Comparison of ENCODE assay signal across 23 cellular contexts in the genomic region with DNA sequence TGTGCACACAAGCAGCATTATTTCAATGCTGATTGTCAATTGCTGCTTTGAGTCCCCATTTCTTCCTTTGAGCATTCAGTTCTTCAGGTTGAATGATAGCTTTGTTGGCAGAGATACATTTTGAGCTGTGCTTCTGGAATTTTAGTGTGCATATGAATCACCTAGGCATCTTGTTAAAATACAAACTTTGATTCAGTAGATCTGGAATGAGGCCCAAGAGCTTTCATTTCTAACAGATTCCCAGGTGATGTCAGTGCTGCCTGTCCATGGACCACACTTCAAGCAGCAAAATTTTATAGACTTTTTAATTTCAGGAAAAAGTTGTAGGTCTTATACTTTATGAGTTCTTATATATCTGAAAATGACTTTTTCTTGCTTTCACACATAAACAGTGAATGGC.
A peak's percentile ranks its signal among the peaks of the same experiment; 100 is the strongest.
DNase-seq lines count a peak whose midpoint lies in the region; FAIRE-seq and TF ChIP-seq lines count a peak whose summit lies in the region.
"Had no signal": no experiment of that assay in that cellular context is flagged by ENCODE, and none has a peak within 500 bp of the region (broad histone marks: within the 10 kb centered on the region; RNA-seq: fewer than 3 reads in every experiment).

No MANE protein-coding gene starts in this region.

- in situ Hi-C loops in ACHN (cut with HindIII; ENCODE audit: low pct_ligation_motif_present, low pct_unique_long_range_greater_than_20kb, low sequenced_read_pairs) = no loop called here

- H3K4me1 Mint-ChIP-seq in osteocyte (ENCODE audit: unreplicated experiment) = no peaks in the 10 kb centered on the region
- H3K4me1 Mint-ChIP-seq: activated B cell treated with CpG ODN at 0.5 μM for 24 hours; activated naive CD8-positive, alpha-beta T cell treated with anti-CD3 and anti-CD28 coated beads, Interleukin-2, amount 10 ng/mL, durations not matched to agents 7 days and 5 days had no signal

- FAIRE-seq in RCC 7860 (lab: Jason Lieb, UNC) = peak; percentile 97

- H3K4me3 Mint-ChIP-seq in osteocyte (ENCODE audit: unreplicated experiment) = no peak overlapping the region
- H3K4me3 Mint-ChIP-seq: activated B cell treated with CpG ODN at 0.5 μM for 24 hours; activated naive CD8-positive, alpha-beta T cell treated with anti-CD3 and anti-CD28 coated beads, Interleukin-2, amount 10 ng/mL, durations not matched to agents 7 days and 5 days; stimulated activated naive CD8-positive, alpha-beta T cell treated with anti-CD3 and anti-CD28 coated beads, Interleukin-15, Interleukin-2, amounts not matched to agents 100 ng/mL and 50 ng/mL, for 24 hours; T-helper 2 cell treated with Interferon-gamma antibody and Interleukin-4, amounts not matched to agents 5 μg/mL and 100 μg/mL, for 36 hours had no signal

- peak; percentile 77 for DNase-seq in ACHN
- DNase-seq in RCC 7860 (ENCODE audit: low spot score) = peak; percentile 85
- peak; percentile 44 for DNase-seq in choroid plexus epithelial cell (ENCODE audit: low read depth)
- DNase-seq in kidney epithelial cell (ENCODE audit: low read depth) = peak; percentile 78
- DNase-seq in HuH-7.5 (ENCODE audit: low spot score) = no peak
- DNase-seq in BE2C = no peak
- DNase-seq in osteocyte (ENCODE audit: extremely low spot score, unreplicated experiment) = no peak
- DNase-seq in NCI-H2196 treated with DMSO at 0.1 percent for 48 hours (lab: John Stamatoyannopoulos, UW; ENCODE audit: unreplicated experiment) = no peak
- DNase-seq: activated B cell treated with CpG ODN at 0.5 μM for 24 hours; activated CD4-positive, alpha-beta T cell treated with anti-CD3 and anti-CD28 coated beads, Interleukin-2, amount 50 U/mL, for 4 hours; activated CD8-positive, alpha-beta memory T cell treated with anti-CD3 and anti-CD28 coated beads, Interleukin-2, amount 50 U/mL, for 4 hours; activated naive CD8-positive, alpha-beta T cell treated with anti-CD3 and anti-CD28 coated beads, Interleukin-2, amount 10 ng/mL, durations not matched to agents 7 days and 5 days; cortex of kidney; DMS79; foreskin melanocyte; hypothalamus; islet precursor cell; NCI-H1417; NCI-H524 treated with DMSO at 0.1 percent for 48 hours; stimulated activated CD4-positive, alpha-beta T cell treated with anti-CD3 and anti-CD28 coated beads, Interleukin-4, amount 100 ng/mL, for 24 hours; thyroid gland had no signal

- peaks cover 16% of the 10 kb centered on the region for H3K9me3 Mint-ChIP-seq in osteocyte (ENCODE audit: unreplicated experiment)
- H3K9me3 Mint-ChIP-seq: T-helper 2 cell treated with Interferon-gamma antibody and Interleukin-4, amounts not matched to agents 5 μg/mL and 100 μg/mL, for 36 hours had no signal

- no peak overlapping the region for H3K4me3 ChIP-seq in choroid plexus epithelial cell (ENCODE audit: low read depth, low read length)
- H3K4me3 ChIP-seq in kidney epithelial cell (ENCODE audit: low read depth, low read length) = no peak overlapping the region
- H3K4me3 ChIP-seq in BE2C (ENCODE audit: low read depth, low read length) = no peak overlapping the region
- H3K4me3 ChIP-seq: thyroid gland had no signal

- no peaks in the 10 kb centered on the region for H3K36me3 Mint-ChIP-seq in osteocyte (ENCODE audit: unreplicated experiment)
- H3K36me3 Mint-ChIP-seq: activated naive CD8-positive, alpha-beta T cell treated with anti-CD3 and anti-CD28 coated beads, Interleukin-2, amount 10 ng/mL, durations not matched to agents 7 days and 5 days had no signal

- H3K4me1 ChIP-seq in BE2C = no peaks in the 10 kb centered on the region
- H3K4me1 ChIP-seq: thyroid gland had no signal

- no peak overlapping the region for H3K27ac Mint-ChIP-seq in osteocyte (ENCODE audit: unreplicated experiment)
- H3K27ac Mint-ChIP-seq: activated B cell treated with CpG ODN at 0.5 μM for 24 hours; activated naive CD8-positive, alpha-beta T cell treated with anti-CD3 and anti-CD28 coated beads, Interleukin-2, amount 10 ng/mL, durations not matched to agents 7 days and 5 days; stimulated activated naive CD8-positive, alpha-beta T cell treated with anti-CD3 and anti-CD28 coated beads, Interleukin-15, Interleukin-2, amounts not matched to agents 100 ng/mL and 50 ng/mL, for 24 hours; T-helper 2 cell treated with Interferon-gamma antibody and Interleukin-4, amounts not matched to agents 5 μg/mL and 100 μg/mL, for 36 hours had no signal

- H3K9me3 ChIP-seq in BE2C = no peaks in the 10 kb centered on the region; the same call in 1 of the 2 replicates
- H3K9me3 ChIP-seq: thyroid gland had no signal

- TF ChIP-seq CTCF in choroid plexus epithelial cell (conservative IDR thresholded peaks at IDR 0.05; ENCODE audit: low read depth, low read length) = no peak
- no peak for TF ChIP-seq CTCF in kidney epithelial cell (IDR thresholded peaks at IDR 0.05; ENCODE audit: insufficient read depth, low read length, poor library complexity, severe bottlenecking)
- no peak for TF ChIP-seq CTCF in BE2C (IDR thresholded peaks at IDR 0.05; ENCODE audit: low read depth, low read length)
- TF ChIP-seq CTCF in osteocyte (IDR thresholded peaks at IDR 0.05) = no peak

- H3K27me3 ChIP-seq in kidney epithelial cell (ENCODE audit: control insufficient read depth, insufficient read depth, low read length) = no peaks in the 10 kb centered on the region
- H3K27me3 ChIP-seq in BE2C = no peaks in the 10 kb centered on the region
- H3K27me3 ChIP-seq: thyroid gland had no signal

- no peaks in the 10 kb centered on the region for H3K36me3 ChIP-seq in kidney epithelial cell (ENCODE audit: control insufficient read depth, insufficient read depth, low read length)
- H3K36me3 ChIP-seq in BE2C = no peaks in the 10 kb centered on the region
- H3K36me3 ChIP-seq: thyroid gland had no signal

- no peaks in the 10 kb centered on the region for H3K27me3 Mint-ChIP-seq in osteocyte (ENCODE audit: unreplicated experiment)
- H3K27me3 Mint-ChIP-seq: activated B cell treated with CpG ODN at 0.5 μM for 24 hours; activated naive CD8-positive, alpha-beta T cell treated with anti-CD3 and anti-CD28 coated beads, Interleukin-2, amount 10 ng/mL, durations not matched to agents 7 days and 5 days had no signal

Comparison
In these comparisons a context has a peak if more than half of its experiments do, and no peak if none do; other contexts are left out.
1. DNase-seq: peak in ACHN (single experiment), RCC 7860 (single experiment), choroid plexus epithelial cell (single experiment) and kidney epithelial cell (single experiment); none in HuH-7.5 (single experiment), BE2C (single experiment), osteocyte (single experiment) and NCI-H2196 treated with DMSO at 0.1 percent for 48 hours (single experiment).